ENCODE assay signal across 23 cellular contexts in the genomic region with DNA sequence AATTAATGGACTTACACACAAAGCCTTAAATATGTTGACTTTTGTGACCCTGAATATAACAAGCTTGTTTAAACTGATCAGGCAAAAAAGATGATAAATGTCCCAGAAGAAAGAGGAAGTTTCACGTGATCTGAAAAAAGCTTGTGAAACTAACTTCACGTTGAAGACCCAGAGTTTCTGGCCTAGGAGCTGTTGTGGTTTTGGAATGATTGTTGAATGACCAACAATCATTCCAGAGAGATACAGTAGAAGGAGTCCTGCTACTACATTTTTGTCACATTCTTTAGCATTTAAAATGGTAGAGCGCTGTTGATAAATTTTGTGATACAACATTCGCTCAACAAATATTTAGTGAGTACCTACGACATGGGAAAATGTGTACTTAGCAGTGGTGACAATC.
"Had no signal": no experiment of that assay in that cellular context is flagged by ENCODE, and none has a peak within 500 bp of the region (broad histone marks: within the 10 kb centered on the region; RNA-seq: fewer than 3 reads in every experiment).

No MANE protein-coding gene starts in this region.

- H3K4me1 Mint-ChIP-seq: memory B cell had no signal

- H3K9me3 ChIP-seq: adrenal gland, heart left ventricle, neutrophil, ovary, psoas muscle, tibial artery had no signal

- H3K9me3 Mint-ChIP-seq: activated T-helper 2 cell treated with anti-CD3 and anti-CD28 coated beads, Interferon-gamma antibody, Interleukin-2, Interleukin-4, amounts not matched to agents 10 μg/mL and 5 μg/mL and 100 μg/mL, durations not matched to agents 14 hours and 24 hours and 36 hours had no signal

- H3K36me3 Mint-ChIP-seq: activated naive CD8-positive, alpha-beta T cell; memory B cell had no signal

- H3K4me1 ChIP-seq: adrenal gland, heart left ventricle, psoas muscle, tibial artery had no signal

- ATAC-seq: activated CD8-positive, alpha-beta T cell treated with anti-CD3 and anti-CD28 coated beads, Interleukin-2, amount 10 ng/mL, durations not matched to agents 7 days and 5 days; heart left ventricle; left cardiac atrium; psoas muscle; right cardiac atrium had no signal

- H3K27ac Mint-ChIP-seq: activated CD8-positive, alpha-beta T cell treated with anti-CD3 and anti-CD28 coated beads, Interleukin-2, amount 10 ng/mL, durations not matched to agents 7 days and 5 days; activated naive CD8-positive, alpha-beta T cell; activated T-helper 2 cell treated with anti-CD3 and anti-CD28 coated beads, Interferon-gamma antibody, Interleukin-2, Interleukin-4, amounts not matched to agents 10 μg/mL and 5 μg/mL and 100 μg/mL, durations not matched to agents 14 hours and 24 hours and 36 hours; memory B cell; stimulated activated naive CD8-positive, alpha-beta T cell treated with anti-CD3 and anti-CD28 coated beads, Interleukin-15, Interleukin-2, amounts not matched to agents 100 ng/mL and 50 ng/mL, for 24 hours had no signal

- H3K27me3 ChIP-seq: adrenal gland, heart left ventricle, neutrophil, ovary, tibial artery had no signal

- H3K4me3 ChIP-seq: adrenal gland, heart left ventricle, ovary, psoas muscle, tibial artery had no signal

- H3K36me3 ChIP-seq: adrenal gland, heart left ventricle, neutrophil, ovary, tibial artery had no signal

- H3K4me3 Mint-ChIP-seq: activated CD8-positive, alpha-beta T cell treated with anti-CD3 and anti-CD28 coated beads, Interleukin-2, amount 10 ng/mL, durations not matched to agents 7 days and 5 days; activated naive CD8-positive, alpha-beta T cell; memory B cell; nephron; stimulated activated naive CD8-positive, alpha-beta T cell treated with anti-CD3 and anti-CD28 coated beads, Interleukin-15, Interleukin-2, amounts not matched to agents 100 ng/mL and 50 ng/mL, for 24 hours had no signal

- DNase-seq: activated CD4-positive, alpha-beta T cell treated with anti-CD3 and anti-CD28 coated beads for 1 hour; activated CD4-positive, alpha-beta T cell treated with anti-CD3 and anti-CD28 coated beads, Interleukin-2, amount 50 U/mL, for 1 hour; activated CD8-positive, alpha-beta T cell treated with anti-CD3 and anti-CD28 coated beads, Interleukin-2, amount 10 ng/mL, durations not matched to agents 7 days and 5 days; activated naive CD4-positive, alpha-beta T cell; adrenal gland; cerebellar nuclear complex; heart left ventricle; islet precursor cell; left cardiac atrium; ovary; psoas muscle; right cardiac atrium; stimulated activated CD4-positive, alpha-beta T cell treated with anti-CD3 and anti-CD28 coated beads, Interleukin-12 subunit alpha, Interleukin-12 subunit beta, amount 100 ng/mL, for 4 hours; stimulated activated CD4-positive, alpha-beta T cell treated with anti-CD3 and anti-CD28 coated beads, Interleukin-4, amount 100 ng/mL, for 4 hours; substantia nigra; tibial artery had no signal

- H3K27me3 Mint-ChIP-seq: stimulated activated naive CD8-positive, alpha-beta T cell treated with anti-CD3 and anti-CD28 coated beads, Interleukin-15, Interleukin-2, amounts not matched to agents 100 ng/mL and 50 ng/mL, for 24 hours had no signal

- H3K27ac ChIP-seq: adrenal gland, epithelial cell of prostate, heart left ventricle, neutrophil, ovary, psoas muscle, tibial artery had no signal
